Comparison of ENCODE assay signal across 15 cellular contexts in the genomic region with DNA sequence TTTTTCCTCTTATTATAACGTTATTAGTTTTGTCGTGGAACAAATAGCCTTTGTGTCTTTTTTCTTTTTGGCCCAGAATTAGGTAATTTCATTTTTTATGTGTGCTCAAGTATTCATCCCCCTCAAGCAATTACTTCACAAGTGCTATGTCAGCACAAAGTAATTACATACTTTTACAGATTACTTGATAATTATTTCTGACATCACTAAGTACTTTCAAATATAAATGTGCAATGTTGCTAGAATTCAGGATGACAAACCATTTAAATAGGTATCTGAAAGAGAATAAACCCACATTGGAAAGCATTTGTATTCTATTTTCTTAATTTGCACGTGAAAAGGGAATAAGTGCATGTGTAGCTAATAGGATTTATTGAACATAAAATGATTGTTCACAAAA.
A peak's percentile ranks its signal among the peaks of the same experiment; 100 is the strongest.
DNase-seq lines count a peak whose midpoint lies in the region; ATAC-seq, FAIRE-seq and TF ChIP-seq lines count a peak whose summit lies in the region.
"Had no signal": no experiment of that assay in that cellular context is flagged by ENCODE, and none has a peak within 500 bp of the region (broad histone marks: within the 10 kb centered on the region; RNA-seq: fewer than 3 reads in every experiment).

No MANE protein-coding gene starts in this region.

- no peak for DNase-seq in stimulated activated naive CD8-positive, alpha-beta T cell treated with anti-CD3 and anti-CD28 coated beads, Interleukin-15, Interleukin-2, amounts not matched to agents 100 U/mL and 50 U/mL, for 24 hours
- DNase-seq in IMR-90 (no peak), WTC11 (ENCODE audit: low spot score) (no peak), retina (peak; percentile 18), small intestine (no peak), mucosa of descending colon (no peak), sigmoid colon (no peak)
- DNase-seq: CD4-positive, CD25-positive, alpha-beta regulatory T cell; DMS53; GF-D8 had no signal

- CTCF ChIA-PET in IMR-90 (lab: Yijun Ruan, JAX) (no interaction called here), WTC11 (lab: Charles Lee) (no interaction called here)

- dilution Hi-C loops in IMR-90 (cut with HindIII; ENCODE audit: low sequenced_read_pairs, unreplicated experiment) = no loop called here

- in situ Hi-C loops in IMR-90 (cut with MboI; ENCODE audit: low sequenced_read_pairs) = no loop called here

- H4K91ac ChIP-seq in IMR-90 (ENCODE audit: insufficient read depth, low read depth, low read length) = no peak overlapping the region

- H3K4me3 ChIP-seq in IMR-90 (ENCODE audit: insufficient read depth, low read depth, low read length) (no peak overlapping the region), small intestine (ENCODE audit: low read depth in 1 of 2, low read length in 2 of 2) (no peak overlapping the region), mucosa of descending colon (no peak overlapping the region), sigmoid colon (no peak overlapping the region)
- H3K4me3 ChIP-seq: BLaER1 treated with 17β-estradiol and CSF1 and Interleukin-3, amounts not matched to agents 10 nM and 100 nM had no signal

- H3K27me3 ChIP-seq in IMR-90 (ENCODE audit: control insufficient read depth, insufficient read depth, low read length) (no peaks in the 10 kb centered on the region), small intestine (ENCODE audit: control insufficient read depth in 2 of 2, insufficient read depth in 2 of 2, low read length in 2 of 2) (no peaks in the 10 kb centered on the region), sigmoid colon (no peaks in the 10 kb centered on the region)
- H3K27me3 ChIP-seq: BLaER1 treated with 17β-estradiol and CSF1 and Interleukin-3, amounts not matched to agents 10 nM and 100 nM had no signal

- peaks cover 2% of the 10 kb centered on the region; the same call in 1 of the 2 replicates for H3K9me3 ChIP-seq in IMR-90 (ENCODE audit: control insufficient read depth, insufficient read depth, low read length)
- H3K9me3 ChIP-seq in small intestine (ENCODE audit: control insufficient read depth, low read depth) = no peaks in the 10 kb centered on the region
- no peaks in the 10 kb centered on the region for H3K9me3 ChIP-seq in mucosa of descending colon
- H3K9me3 ChIP-seq in sigmoid colon = no peaks in the 10 kb centered on the region
- H3K9me3 ChIP-seq: BLaER1 treated with 17β-estradiol and CSF1 and Interleukin-3, amounts not matched to agents 10 nM and 100 nM had no signal

- peak overlapping the region; percentile 22 for H3K27ac Mint-ChIP-seq in stimulated activated naive CD8-positive, alpha-beta T cell treated with anti-CD3 and anti-CD28 coated beads, Interleukin-15, Interleukin-2, amounts not matched to agents 100 ng/mL and 50 ng/mL, for 24 hours
- 0 out of 2 replicates have a peak overlapping the region, but pooled peaks have one; percentile 5 for H3K27ac Mint-ChIP-seq in WTC11
- H3K27ac Mint-ChIP-seq: CD4-positive, CD25-positive, alpha-beta regulatory T cell had no signal

- H2BK5ac ChIP-seq in IMR-90 (ENCODE audit: low read depth, low read length, poor library complexity, severe bottlenecking) = no peak overlapping the region

- H3K9ac ChIP-seq in IMR-90 (ENCODE audit: low read depth, low read length) = no peak overlapping the region
- H3K9ac ChIP-seq: BLaER1 treated with 17β-estradiol and CSF1 and Interleukin-3, amounts not matched to agents 10 nM and 100 nM had no signal

- H2AK9ac ChIP-seq in IMR-90 (replicated peaks; ENCODE audit: low read depth, low read length, poor library complexity) = no peak overlapping the region

- H3K9me3 Mint-ChIP-seq in stimulated activated naive CD8-positive, alpha-beta T cell treated with anti-CD3 and anti-CD28 coated beads, Interleukin-15, Interleukin-2, amounts not matched to agents 100 ng/mL and 50 ng/mL, for 24 hours = peaks cover 12% of the 10 kb centered on the region
- no peaks in the 10 kb centered on the region for H3K9me3 Mint-ChIP-seq in WTC11

- WGBS in IMR-90 (ENCODE audit: extremely low coverage in 2 of 2, insufficient read length in 1 of 2), 2 experiments = no CpG with 5 or more reads among the region's 3 CpGs
- WGBS in small intestine, 3 donors = 42 to 56% (median 43%) methylated on average over 3 of the region's 3 CpGs
- WGBS in sigmoid colon, 2 donors = 77 to 83% methylated on average over 3 of the region's 3 CpGs

- H2AFZ ChIP-seq in IMR-90 (replicated peaks; ENCODE audit: low read length, poor library complexity) = no peak overlapping the region

- H3K36me3 ChIP-seq in IMR-90 (ENCODE audit: control insufficient read depth, insufficient read depth, low read length) = no peaks in the 10 kb centered on the region
- no peaks in the 10 kb centered on the region for H3K36me3 ChIP-seq in small intestine (ENCODE audit: control insufficient read depth in 2 of 2, insufficient read depth in 2 of 2, low read length in 2 of 2)
- H3K36me3 ChIP-seq in mucosa of descending colon (ENCODE audit: low read depth) = no peaks in the 10 kb centered on the region
- H3K36me3 ChIP-seq in sigmoid colon = no peaks in the 10 kb centered on the region
- H3K36me3 ChIP-seq: BLaER1 treated with 17β-estradiol and CSF1 and Interleukin-3, amounts not matched to agents 10 nM and 100 nM had no signal

- no peaks in the 10 kb centered on the region for H3K9me1 ChIP-seq in IMR-90 (ENCODE audit: insufficient read depth, low read length)

- no peaks in the 10 kb centered on the region for H4K20me1 ChIP-seq in IMR-90 (ENCODE audit: insufficient read depth, low read length)
- H4K20me1 ChIP-seq: BLaER1 treated with 17β-estradiol and CSF1 and Interleukin-3, amounts not matched to agents 10 nM and 100 nM had no signal

- H2BK15ac ChIP-seq in IMR-90 (ENCODE audit: low read depth, low read length) = no peak overlapping the region

- H3K14ac ChIP-seq in IMR-90 (replicated peaks; ENCODE audit: low read depth, low read length) = no peak overlapping the region

- H3K18ac ChIP-seq in IMR-90 (ENCODE audit: low read depth, low read length) = no peak overlapping the region

- intact Hi-C loops in IMR-90 (cut with micrococcal nuclease) (no loop called here), mucosa of descending colon (cut with DNase I, micrococcal nuclease) (no loop called here), sigmoid colon (cut with DNase I) (no loop called here)

- BruUV-seq in IMR-90 (replicated peaks; lab: Mats Ljungman, UMichigan) = no TSS peak

- H3K27ac ChIP-seq in IMR-90 (ENCODE audit: insufficient read depth, low read length) (no peak overlapping the region), small intestine (ENCODE audit: low read depth in 1 of 2, low read length in 1 of 2) (no peak overlapping the region), sigmoid colon (no peak overlapping the region)
- H3K27ac ChIP-seq: BLaER1 treated with 17β-estradiol and CSF1 and Interleukin-3, amounts not matched to agents 10 nM and 100 nM had no signal

- no peaks in the 10 kb centered on the region for H3K79me1 ChIP-seq in IMR-90 (ENCODE audit: low read depth in 1 of 2, low read length in 2 of 2)

- no peak for TF ChIP-seq CTCF in IMR-90 (conservative IDR thresholded peaks at IDR 0.05; ENCODE audit: low read depth, low read length)
- no peak for TF ChIP-seq CTCF in WTC11 (IDR thresholded peaks at IDR 0.05)
- TF ChIP-seq CTCF in mucosa of descending colon (IDR thresholded peaks at IDR 0.05) = no peak
- TF ChIP-seq CTCF in sigmoid colon (IDR thresholded peaks at IDR 0.05) = no peak

- FAIRE-seq in small intestine (lab: Jason Lieb, UNC) = no peak
- FAIRE-seq: GM19239, HTR-8/SVneo had no signal

- H2AK5ac ChIP-seq in IMR-90 (ENCODE audit: low read depth, low read length) = no peak overlapping the region

- H3K4me1 Mint-ChIP-seq in stimulated activated naive CD8-positive, alpha-beta T cell treated with anti-CD3 and anti-CD28 coated beads, Interleukin-15, Interleukin-2, amounts not matched to agents 100 ng/mL and 50 ng/mL, for 24 hours (ENCODE audit: low read depth) = no peaks in the 10 kb centered on the region
- H3K4me1 Mint-ChIP-seq in WTC11 = peaks cover 15% of the 10 kb centered on the region
- H3K4me1 Mint-ChIP-seq: CD4-positive, CD25-positive, alpha-beta regulatory T cell had no signal

- POLR2A ChIA-PET in IMR-90 (lab: Charles Lee; ENCODE audit: unreplicated experiment) = interaction anchor here (0.6 kb wide), 1 partner anchor 77 kb away, joined by 4 read pairs; no protein-coding TSS in a partner anchor
- POLR2A ChIA-PET in WTC11 (lab: Charles Lee) = no interaction called here

- H2BK20ac ChIP-seq in IMR-90 (ENCODE audit: low read depth, low read length) = no peak overlapping the region

- H3K27me3 Mint-ChIP-seq in stimulated activated naive CD8-positive, alpha-beta T cell treated with anti-CD3 and anti-CD28 coated beads, Interleukin-15, Interleukin-2, amounts not matched to agents 100 ng/mL and 50 ng/mL, for 24 hours = no peaks in the 10 kb centered on the region
- H3K27me3 Mint-ChIP-seq in WTC11 (ENCODE audit: low read depth) = no peaks in the 10 kb centered on the region
- H3K27me3 Mint-ChIP-seq: CD4-positive, CD25-positive, alpha-beta regulatory T cell had no signal

- no peak overlapping the region for H3K4me2 ChIP-seq in IMR-90 (ENCODE audit: low read depth, low read length)
- H3K4me2 ChIP-seq: BLaER1 treated with 17β-estradiol and CSF1 and Interleukin-3, amounts not matched to agents 10 nM and 100 nM had no signal

- TF ChIP-seq EP300 in sigmoid colon (IDR thresholded peaks at IDR 0.05) = no peak

- no peak overlapping the region for H3K4ac ChIP-seq in IMR-90 (ENCODE audit: low read depth, low read length)

- no peak for ATAC-seq in stimulated activated naive CD8-positive, alpha-beta T cell treated with anti-CD3 and anti-CD28 coated beads, Interleukin-15, Interleukin-2, amounts not matched to agents 100 U/mL and 50 U/mL, for 24 hours
- no peak for ATAC-seq in IMR-90 (ENCODE audit: low read depth)
- no peak for ATAC-seq in WTC11
- ATAC-seq in mucosa of descending colon = no peak
- ATAC-seq: HCT116 had no signal

- H4K8ac ChIP-seq in IMR-90 (ENCODE audit: low read depth in 2 of 2, low read length in 2 of 2) = no peak overlapping the region

- H4K5ac ChIP-seq in IMR-90 (ENCODE audit: low read depth, low read length) = no peak overlapping the region

- no peak for TF ChIP-seq POLR2A in IMR-90 (IDR thresholded peaks at IDR 0.05; ENCODE audit: low read depth, low read length)
- no peak for TF ChIP-seq POLR2A in sigmoid colon (IDR thresholded peaks at IDR 0.05)

- no peak overlapping the region for H2BK120ac ChIP-seq in IMR-90 (ENCODE audit: low read depth, low read length)

- no peak overlapping the region for H3K56ac ChIP-seq in IMR-90 (ENCODE audit: extremely low read depth, insufficient read depth, low read length)

- H3K36me3 Mint-ChIP-seq in stimulated activated naive CD8-positive, alpha-beta T cell treated with anti-CD3 and anti-CD28 coated beads, Interleukin-15, Interleukin-2, amounts not matched to agents 100 ng/mL and 50 ng/mL, for 24 hours (ENCODE audit: low read depth) = no peaks in the 10 kb centered on the region
- H3K36me3 Mint-ChIP-seq in WTC11 = no peaks in the 10 kb centered on the region
- H3K36me3 Mint-ChIP-seq: CD4-positive, CD25-positive, alpha-beta regulatory T cell had no signal

- H3K23ac ChIP-seq in IMR-90 (ENCODE audit: low read depth, low read length) = no peak overlapping the region

- H3K4me3 Mint-ChIP-seq in stimulated activated naive CD8-positive, alpha-beta T cell treated with anti-CD3 and anti-CD28 coated beads, Interleukin-15, Interleukin-2, amounts not matched to agents 100 ng/mL and 50 ng/mL, for 24 hours = no peak overlapping the region
- no peak overlapping the region for H3K4me3 Mint-ChIP-seq in WTC11
- H3K4me3 Mint-ChIP-seq: CD4-positive, CD25-positive, alpha-beta regulatory T cell had no signal

- H3K4me1 ChIP-seq in IMR-90 (ENCODE audit: control insufficient read depth, insufficient read depth, low read length) (no peaks in the 10 kb centered on the region), small intestine (ENCODE audit: control insufficient read depth in 2 of 2, insufficient read depth in 1 of 2, low read depth in 1 of 2, low read length in 1 of 2) (no peaks in the 10 kb centered on the region), mucosa of descending colon (ENCODE audit: low read depth) (no peaks in the 10 kb centered on the region), sigmoid colon (no peaks in the 10 kb centered on the region)

- TF ChIP-seq RAD21 in IMR-90 (IDR thresholded peaks at IDR 0.05; ENCODE audit: low read length) = no peak
